8 cellular contexts compared by ENCODE assay signal in the genomic region with DNA sequence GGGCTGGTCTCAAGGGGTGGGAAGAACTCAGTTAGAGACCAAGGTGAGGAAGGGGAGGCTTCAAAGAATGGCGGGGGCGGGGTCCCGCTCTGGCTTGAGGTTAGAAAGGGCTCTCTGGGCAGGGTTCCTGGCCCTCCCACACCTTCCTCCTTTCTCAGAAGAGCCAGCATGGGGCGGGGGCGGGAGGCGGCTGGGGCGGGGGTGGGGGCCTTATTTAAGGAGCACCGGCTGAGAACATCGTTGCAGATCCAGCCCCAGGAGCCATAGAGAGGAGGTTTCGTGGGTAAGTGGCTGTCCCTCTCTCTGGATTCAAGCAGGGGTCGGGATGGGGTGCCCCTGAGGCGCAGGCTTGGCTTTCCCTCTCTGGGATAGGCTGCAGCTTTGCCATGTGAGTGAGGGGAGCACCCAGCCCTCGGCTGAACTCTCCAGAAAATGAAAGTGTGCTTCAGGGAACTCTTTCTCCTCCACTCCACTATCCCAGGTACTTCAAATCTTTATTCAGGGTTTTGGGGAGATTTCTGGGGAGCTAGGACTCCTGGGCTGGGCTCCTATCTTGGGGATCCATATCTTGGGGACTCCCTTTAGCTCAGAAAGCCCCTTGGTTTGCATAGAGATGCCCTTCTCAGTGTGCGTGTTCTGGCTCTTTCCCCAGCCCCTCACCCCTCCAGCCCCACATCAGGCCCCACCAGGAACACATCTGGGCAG. TPM values are rescaled to one million over a fixed set of nuclear protein-coding genes. Genes with fewer than 3 reads are reported as not detected.
DNase-seq lines count a peak whose midpoint lies in the region; ATAC-seq and TF ChIP-seq lines count a peak whose summit lies in the region.

No MANE protein-coding gene starts in this region.

- WGBS in spleen, 5 donors = 1 to 9% (median 1%) methylated on average over 10 to 14 of the region's 14 CpGs

- peaks cover 0 to 9% (median 0%) of the 10 kb centered on the region in 7 donors for H3K27me3 ChIP-seq in spleen (replicated peaks in 1 of 7)

- H3K9me3 ChIP-seq in spleen = no peaks in the 10 kb centered on the region

- DNase-seq in GM10266 (ENCODE audit: extremely low spot score) (peak; percentile 52), endothelial cell (ENCODE audit: low spot score) (no peak), spleen (no peak), A172 (ENCODE audit: low spot score) (no peak), DMS53 (lab: John Stamatoyannopoulos, UW) (no peak), NCI-H1436 treated with DMSO at 0.1 percent for 48 hours (lab: John Stamatoyannopoulos, UW) (no peak)

- peak overlapping the region; percentile 19 to 93 (median 68) for H3K27ac ChIP-seq in spleen

- intact Hi-C loops in spleen (cut with DNase I; ENCODE audit: low total_unique reads) = no loop called here

- no peaks in the 10 kb centered on the region for H3K36me3 ChIP-seq in spleen

- H3K36me3 Mint-ChIP-seq in T-helper 1 cell treated with Interleukin-12 subunit alpha and Interleukin-12 subunit beta and Interleukin-4 antibody, amounts not matched to agents 30 μg/mL and 1 μg/mL, for 36 hours (ENCODE audit: low read depth) = peaks cover 20% of the 10 kb centered on the region
- H3K36me3 Mint-ChIP-seq in endothelial cell (ENCODE audit: low read depth, unreplicated experiment) = no peaks in the 10 kb centered on the region

- TF ChIP-seq CTCF in GM10266 (IDR thresholded peaks at IDR 0.05; ENCODE audit: control insufficient read depth, insufficient read depth, low read depth, missing control alignments) (no peak), endothelial cell (IDR thresholded peaks at IDR 0.05; ENCODE audit: unreplicated experiment) (no peak), spleen (IDR thresholded peaks at IDR 0.05 in 8 of 11, conservative IDR thresholded peaks at IDR 0.05 in 3 of 11) (no peak)

- no peak for TF ChIP-seq POLR2A in spleen (IDR thresholded peaks at IDR 0.05)

- H3K27me3 Mint-ChIP-seq in T-helper 1 cell treated with Interleukin-12 subunit alpha and Interleukin-12 subunit beta and Interleukin-4 antibody, amounts not matched to agents 30 μg/mL and 1 μg/mL, for 36 hours (ENCODE audit: low read depth) = no peaks in the 10 kb centered on the region
- peaks cover 14% of the 10 kb centered on the region for H3K27me3 Mint-ChIP-seq in endothelial cell (ENCODE audit: unreplicated experiment)

- H3K4me1 Mint-ChIP-seq in T-helper 1 cell treated with Interleukin-12 subunit alpha and Interleukin-12 subunit beta and Interleukin-4 antibody, amounts not matched to agents 30 μg/mL and 1 μg/mL, for 36 hours (ENCODE audit: low read depth) = peaks cover 58% of the 10 kb centered on the region
- H3K4me1 Mint-ChIP-seq in endothelial cell (ENCODE audit: unreplicated experiment) = peaks cover 47% of the 10 kb centered on the region

- peak overlapping the region; percentile 83 for H3K27ac Mint-ChIP-seq in T-helper 1 cell treated with Interleukin-12 subunit alpha and Interleukin-12 subunit beta and Interleukin-4 antibody, amounts not matched to agents 30 μg/mL and 1 μg/mL, for 36 hours
- H3K27ac Mint-ChIP-seq in endothelial cell (ENCODE audit: unreplicated experiment) = peak overlapping the region; percentile 52

- no peaks in the 10 kb centered on the region for H3K9me3 Mint-ChIP-seq in T-helper 1 cell treated with Interleukin-12 subunit alpha and Interleukin-12 subunit beta and Interleukin-4 antibody, amounts not matched to agents 30 μg/mL and 1 μg/mL, for 36 hours
- H3K9me3 Mint-ChIP-seq in endothelial cell (ENCODE audit: unreplicated experiment) = no peaks in the 10 kb centered on the region

- peak overlapping the region; percentile 96 for H3K4me3 Mint-ChIP-seq in T-helper 1 cell treated with Interleukin-12 subunit alpha and Interleukin-12 subunit beta and Interleukin-4 antibody, amounts not matched to agents 30 μg/mL and 1 μg/mL, for 36 hours
- H3K4me3 Mint-ChIP-seq in endothelial cell (ENCODE audit: unreplicated experiment) = peak overlapping the region; percentile 47

- ATAC-seq in HG03354 (IDR thresholded peaks at IDR 0.05; ENCODE audit: poor library complexity, severe bottlenecking, unreplicated experiment) = no peak

- peaks cover 18 to 61% (median 51%) of the 10 kb centered on the region in 6 donors for H3K4me1 ChIP-seq in spleen

- H3K4me3 ChIP-seq in spleen = peak overlapping the region in 7 of 8 donors; percentile 3 to 60 (median 14)

RNA-seq across cellular contexts. Expression of a gene that starts 3.3 kb away (rescaled TPM):
- total RNA-seq in endothelial cell (ENCODE audit: unreplicated experiment) = 72.9 TPM
- total RNA-seq in spleen = 10 to 100 TPM; 35.3 to 48.4 (median 43.0) TPM
- polyA plus RNA-seq in spleen = 10 to 100 TPM; 48.5 to 59.1 (median 58.7) TPM
- total RNA-seq in A172 (2014; rRNA removed; shearing (Covaris generic)) = 121 and 123 TPM in 2 replicates

RNA-seq across cellular contexts. Expression of a gene that starts 15.0 kb away (rescaled TPM):
- total RNA-seq in endothelial cell (ENCODE audit: unreplicated experiment) (8.7 TPM), spleen (10 to 100 TPM; 16.7 to 27.9 (median 22.8) TPM)
- polyA plus RNA-seq in spleen = 10 to 100 TPM; 17.6 to 28.7 (median 23.6) TPM
- 14.6 and 20.0 TPM in 2 replicates for total RNA-seq in A172 (2014; rRNA removed; shearing (Covaris generic))

RNA-seq across cellular contexts. Expression of a gene that starts 15.7 kb away (rescaled TPM):
- total RNA-seq in endothelial cell (ENCODE audit: unreplicated experiment) = 0.18 TPM
- total RNA-seq in spleen = under 1 TPM in 4 of 7 donors, not detected in 3; 0.33 to 0.77 (median 0.47) TPM
- under 1 TPM; 0.06 to 0.33 (median 0.18) TPM for polyA plus RNA-seq in spleen
- total RNA-seq in A172 (2014; rRNA removed; shearing (Covaris generic)) = not detected in 2 replicates

RNA-seq across cellular contexts. Expression of a gene that starts 17.1 kb away (rescaled TPM):
- total RNA-seq in endothelial cell (ENCODE audit: unreplicated experiment) (0.31 TPM), spleen (1 to 10 TPM in 6 of 7 donors, under 1 TPM in 1; 0.59 to 2.5 (median 1.3) TPM)
- 1 to 10 TPM in 2 of 3 donors, under 1 TPM in 1; 0.65 to 1.1 (median 1.0) TPM for polyA plus RNA-seq in spleen
- total RNA-seq in A172 (2014; rRNA removed; shearing (Covaris generic)) = 0.07 TPM in 1 of 2 replicates, not detected in the other

RNA-seq across cellular contexts. Expression of a gene that starts 40.2 kb away (rescaled TPM):
- 14.2 TPM for total RNA-seq in endothelial cell (ENCODE audit: unreplicated experiment)
- total RNA-seq in spleen = 100 to 1,000 TPM in 3 of 7 donors, 10 to 100 TPM in 4; 51.6 to 161 (median 75.2) TPM
- polyA plus RNA-seq in spleen = 10 to 100 TPM; 34.7 to 55.2 (median 51.9) TPM
- 60.9 and 63.0 TPM in 2 replicates for total RNA-seq in A172 (2014; rRNA removed; shearing (Covaris generic))
